ENCODE assay signal across 16 cellular contexts in the genomic region with DNA sequence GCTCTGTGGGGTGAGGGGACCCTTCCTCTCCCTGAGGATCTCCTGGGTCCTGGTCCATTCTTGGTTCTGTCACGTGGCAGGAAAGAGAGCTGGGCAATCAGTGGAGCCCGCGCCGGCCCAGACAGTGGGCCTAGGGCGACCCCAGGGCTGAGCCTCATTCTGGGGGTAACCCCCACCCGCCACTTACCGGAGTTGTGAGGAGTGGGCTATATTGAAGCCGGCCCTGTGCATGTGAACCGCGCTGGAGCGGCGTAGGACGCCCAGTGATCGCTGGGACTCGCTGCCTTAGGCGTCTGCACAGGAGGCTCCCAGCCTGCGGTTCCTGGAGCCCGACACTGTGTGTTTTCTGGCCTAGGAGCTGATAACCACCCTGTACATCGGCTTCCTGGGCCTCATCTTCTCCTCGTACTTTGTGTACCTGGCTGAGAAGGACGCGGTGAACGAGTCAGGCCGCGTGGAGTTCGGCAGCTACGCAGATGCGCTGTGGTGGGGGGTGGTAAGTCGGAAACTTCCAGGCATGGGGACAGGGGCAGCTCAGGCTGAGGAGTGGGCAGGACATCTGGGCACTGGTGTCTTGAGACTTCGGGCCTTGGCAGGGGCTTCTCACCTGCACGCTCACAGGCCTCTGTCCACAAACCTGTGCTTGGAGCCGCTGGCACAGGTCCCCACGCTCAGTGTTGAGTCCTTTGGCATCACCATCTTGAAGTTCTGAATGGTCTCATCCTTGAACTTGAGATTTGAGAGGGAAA.
DNase-seq lines count a peak whose midpoint lies in the region; ATAC-seq and TF ChIP-seq lines count a peak whose summit lies in the region.
"Had no signal": no experiment of that assay in that cellular context is flagged by ENCODE, and none has a peak within 500 bp of the region (broad histone marks: within the 10 kb centered on the region; RNA-seq: fewer than 3 reads in every experiment).

No MANE protein-coding gene starts in this region.

- no peak overlapping the region for H3K4me2 ChIP-seq in IMR-90 (ENCODE audit: low read depth, low read length)

- H3K4me1 Mint-ChIP-seq in chondrocyte (ENCODE audit: low read depth), result no peaks in the 10 kb centered on the region
- no peaks in the 10 kb centered on the region for H3K4me1 Mint-ChIP-seq in activated T-helper 17 cell treated with anti-CD3 and anti-CD28 coated beads, Interleukin-2, amount 50 U/mL, for 72 hours

- H3K4ac ChIP-seq in IMR-90 (ENCODE audit: low read depth, low read length), result no peak overlapping the region

- H3K23ac ChIP-seq in IMR-90 (ENCODE audit: low read depth, low read length), result no peak overlapping the region

- 75% methylated on average over 15 of the region's 33 CpGs; no CpG with 5 or more reads in 1 of the 2 experiments for WGBS in IMR-90 (ENCODE audit: extremely low coverage in 2 of 2, insufficient read length in 1 of 2), 2 experiments

- no peak overlapping the region for H2BK120ac ChIP-seq in IMR-90 (ENCODE audit: low read depth, low read length)

- H4K91ac ChIP-seq in IMR-90 (ENCODE audit: insufficient read depth, low read depth, low read length), result no peak overlapping the region

- in situ Hi-C loops in IMR-90 (cut with MboI; ENCODE audit: low sequenced_read_pairs), result no loop called here

- H3K36me3 Mint-ChIP-seq in chondrocyte (ENCODE audit: low read depth), result no peaks in the 10 kb centered on the region
- no peaks in the 10 kb centered on the region for H3K36me3 Mint-ChIP-seq in activated T-helper 17 cell treated with anti-CD3 and anti-CD28 coated beads, Interleukin-2, amount 50 U/mL, for 72 hours (ENCODE audit: low read depth)

- no peak overlapping the region for H3K4me3 ChIP-seq in IMR-90 (ENCODE audit: insufficient read depth, low read depth, low read length)

- no peaks in the 10 kb centered on the region for H3K79me1 ChIP-seq in IMR-90 (ENCODE audit: low read depth in 1 of 2, low read length in 2 of 2)

- no peak overlapping the region for H2BK5ac ChIP-seq in IMR-90 (ENCODE audit: low read depth, low read length, poor library complexity, severe bottlenecking)

- no peak for TF ChIP-seq POLR2A in IMR-90 (IDR thresholded peaks at IDR 0.05; ENCODE audit: low read depth, low read length)

- TF ChIP-seq CTCF in IMR-90 (conservative IDR thresholded peaks at IDR 0.05; ENCODE audit: low read depth, low read length) (no peak), chondrocyte (IDR thresholded peaks at IDR 0.05) (no peak)

- no peak overlapping the region for H2AK5ac ChIP-seq in IMR-90 (ENCODE audit: low read depth, low read length)

- H3K14ac ChIP-seq in IMR-90 (replicated peaks; ENCODE audit: low read depth, low read length), result no peak overlapping the region

- ATAC-seq in IMR-90 (ENCODE audit: low read depth) (no peak), left colon (no peak)
- no peak for ATAC-seq in activated T-helper 17 cell treated with anti-CD3 and anti-CD28 coated beads, Interleukin-2, amount 50 U/mL, for 72 hours (replicated peaks)
- ATAC-seq: HCT116 had no signal

- H2AK9ac ChIP-seq in IMR-90 (replicated peaks; ENCODE audit: low read depth, low read length, poor library complexity), result peak overlapping the region; percentile 28

- H3K27ac Mint-ChIP-seq in chondrocyte (ENCODE audit: unreplicated experiment), result no peak overlapping the region
- no peak overlapping the region for H3K27ac Mint-ChIP-seq in activated T-helper 17 cell treated with anti-CD3 and anti-CD28 coated beads, Interleukin-2, amount 50 U/mL, for 72 hours
- H3K27ac Mint-ChIP-seq: CD4-positive, alpha-beta T cell had no signal

- no peak overlapping the region for H3K4me3 Mint-ChIP-seq in chondrocyte (ENCODE audit: unreplicated experiment)
- no peak overlapping the region for H3K4me3 Mint-ChIP-seq in activated T-helper 17 cell treated with anti-CD3 and anti-CD28 coated beads, Interleukin-2, amount 50 U/mL, for 72 hours
- H3K4me3 Mint-ChIP-seq: CD4-positive, alpha-beta T cell had no signal

- H3K27ac ChIP-seq in IMR-90 (ENCODE audit: insufficient read depth, low read length), result no peak overlapping the region

- no peak overlapping the region for H2BK15ac ChIP-seq in IMR-90 (ENCODE audit: low read depth, low read length)

- H3K56ac ChIP-seq in IMR-90 (ENCODE audit: extremely low read depth, insufficient read depth, low read length), result no peak overlapping the region

- H3K27me3 Mint-ChIP-seq in chondrocyte (ENCODE audit: low read depth), result no peaks in the 10 kb centered on the region
- H3K27me3 Mint-ChIP-seq in activated T-helper 17 cell treated with anti-CD3 and anti-CD28 coated beads, Interleukin-2, amount 50 U/mL, for 72 hours, result no peaks in the 10 kb centered on the region
- H3K27me3 Mint-ChIP-seq: CD4-positive, alpha-beta T cell had no signal

- H3K9ac ChIP-seq in IMR-90 (ENCODE audit: low read depth, low read length), result no peak overlapping the region

- no peaks in the 10 kb centered on the region for H4K20me1 ChIP-seq in IMR-90 (ENCODE audit: insufficient read depth, low read length)

- no peak overlapping the region for H4K5ac ChIP-seq in IMR-90 (ENCODE audit: low read depth, low read length)

- H3K18ac ChIP-seq in IMR-90 (ENCODE audit: low read depth, low read length), result no peak overlapping the region

- TF ChIP-seq RAD21 in IMR-90 (IDR thresholded peaks at IDR 0.05; ENCODE audit: low read length), result no peak

- POLR2A ChIA-PET in IMR-90 (lab: Charles Lee; ENCODE audit: unreplicated experiment), result no interaction called here

- no peaks in the 10 kb centered on the region for H3K4me1 ChIP-seq in IMR-90 (ENCODE audit: control insufficient read depth, insufficient read depth, low read length)

- peaks cover 7% of the 10 kb centered on the region; the same call in 1 of the 2 replicates for H3K27me3 ChIP-seq in IMR-90 (ENCODE audit: control insufficient read depth, insufficient read depth, low read length)

- CTCF ChIA-PET in IMR-90 (lab: Yijun Ruan, JAX), result no interaction called here

- DNase-seq in IMR-90, result no peak
- peak; percentile 74 for DNase-seq in chondrocyte (ENCODE audit: low spot score)
- peak; percentile 4 to 21 for DNase-seq in left colon
- peak in 7 of 10 donors; percentile 1 to 76 (median 23) for DNase-seq in posterior cingulate gyrus
- no peak for DNase-seq in stimulated activated CD4-positive, alpha-beta T cell treated with anti-CD3 and anti-CD28 coated beads, Interleukin-15, amount 100 ng/mL, for 24 hours
- DNase-seq in amygdala (lab: John Stamatoyannopoulos, UW), result no peak
- no peak for DNase-seq in activated CD4-positive, alpha-beta T cell treated with anti-CD3 and anti-CD28 coated beads, Interleukin-2, amount 50 U/mL, for 1 hour
- DNase-seq: DMS53, NCI-H1048, NCI-H1436 treated with DMSO at 0.1 percent for 48 hours, NCI-H2029 treated with DMSO at 0.1 percent for 48 hours, NCI-H510A, NCI-H774 had no signal

- dilution Hi-C loops in IMR-90 (cut with HindIII; ENCODE audit: low sequenced_read_pairs, unreplicated experiment), result no loop called here

- H3K9me1 ChIP-seq in IMR-90 (ENCODE audit: insufficient read depth, low read length), result no peaks in the 10 kb centered on the region

- H2BK20ac ChIP-seq in IMR-90 (ENCODE audit: low read depth, low read length), result no peak overlapping the region

- BruUV-seq in IMR-90 (replicated peaks; lab: Mats Ljungman, UMichigan), result no TSS peak

- no peak overlapping the region for H4K8ac ChIP-seq in IMR-90 (ENCODE audit: low read depth in 2 of 2, low read length in 2 of 2)

- H3K9me3 Mint-ChIP-seq in chondrocyte (ENCODE audit: low read depth), result no peaks in the 10 kb centered on the region
- H3K9me3 Mint-ChIP-seq in activated T-helper 17 cell treated with anti-CD3 and anti-CD28 coated beads, Interleukin-2, amount 50 U/mL, for 72 hours, result no peaks in the 10 kb centered on the region
- H3K9me3 Mint-ChIP-seq: CD4-positive, alpha-beta T cell had no signal

- H2AFZ ChIP-seq in IMR-90 (replicated peaks; ENCODE audit: low read length, poor library complexity), result no peak overlapping the region

- no peaks in the 10 kb centered on the region for H3K36me3 ChIP-seq in IMR-90 (ENCODE audit: control insufficient read depth, insufficient read depth, low read length)

- H3K9me3 ChIP-seq in IMR-90 (ENCODE audit: control insufficient read depth, insufficient read depth, low read length), result no peaks in the 10 kb centered on the region; the same call in 1 of the 2 replicates

- intact Hi-C loops in IMR-90 (cut with micrococcal nuclease) (no loop called here), left colon (cut with DNase I, micrococcal nuclease) (no loop called here), posterior cingulate gyrus (cut with DNase I) (no loop called here)

TF ChIP-seq in IMR-90, 13 proteins besides CTCF, POLR2A, EP300 and RAD21:
- TF ChIP-seq RFX5 (IDR thresholded peaks at IDR 0.05; ENCODE audit: low read depth, low read length) (no peak), MXI1 (IDR thresholded peaks at IDR 0.05; ENCODE audit: borderline replicate concordance, low read depth, low read length) (no peak), CEBPB (IDR thresholded peaks at IDR 0.05; ENCODE audit: low read depth, low read length) (no peak), MAZ (IDR thresholded peaks at IDR 0.05; ENCODE audit: borderline replicate concordance, low read depth, low read length) (no peak), NFE2L2 (IDR thresholded peaks at IDR 0.05; ENCODE audit: low read depth, low read length) (no peak), RCOR1 (IDR thresholded peaks at IDR 0.05; ENCODE audit: insufficient replicate concordance, low read length) (no peak), MAFK (IDR thresholded peaks at IDR 0.05; ENCODE audit: low read depth, low read length) (no peak), FOS (IDR thresholded peaks at IDR 0.05; ENCODE audit: low read depth, low read length) (no peak)
- TF ChIP-seq, protein P1, sequence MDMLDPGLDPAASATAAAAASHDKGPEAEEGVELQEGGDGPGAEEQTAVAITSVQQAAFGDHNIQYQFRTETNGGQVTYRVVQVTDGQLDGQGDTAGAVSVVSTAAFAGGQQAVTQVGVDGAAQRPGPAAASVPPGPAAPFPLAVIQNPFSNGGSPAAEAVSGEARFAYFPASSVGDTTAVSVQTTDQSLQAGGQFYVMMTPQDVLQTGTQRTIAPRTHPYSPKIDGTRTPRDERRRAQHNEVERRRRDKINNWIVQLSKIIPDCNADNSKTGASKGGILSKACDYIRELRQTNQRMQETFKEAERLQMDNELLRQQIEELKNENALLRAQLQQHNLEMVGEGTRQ (IDR thresholded peaks at IDR 0.05; ENCODE audit: low read depth, low read length), result no peak

Comparison
In these comparisons a context has a peak if more than half of its experiments do, and no peak if none do; other contexts are left out.
1. DNase-seq: peak in chondrocyte (single experiment), left colon (2 of 2) and posterior cingulate gyrus (7 of 10); none in IMR-90 (single experiment), stimulated activated CD4-positive, alpha-beta T cell treated with anti-CD3 and anti-CD28 coated beads, Interleukin-15, amount 100 ng/mL, for 24 hours (single experiment), amygdala (0 of 56) and activated CD4-positive, alpha-beta T cell treated with anti-CD3 and anti-CD28 coated beads, Interleukin-2, amount 50 U/mL, for 1 hour (single experiment).